1 cellular context compared by ENCODE assay signal in genomic region chr3:24365168-24365567, GRCh38.
TF ChIP-seq lines count a peak whose summit lies in the region.

No MANE protein-coding gene starts in this region.

TF ChIP-seq in HepG2, 621 proteins besides CTCF, POLR2A, EP300 and RAD21 (continued from another document):
- TF ChIP-seq ZNF337 (CRISPR knock-in tag; IDR thresholded peaks at IDR 0.05; ENCODE audit: borderline replicate concordance, low read depth) (no peak), MTA3 (CRISPR knock-in tag; IDR thresholded peaks at IDR 0.05) (no peak), CBX5 (CRISPR knock-in tag; IDR thresholded peaks at IDR 0.05; ENCODE audit: borderline replicate concordance) (peak; percentile 72; the same call in 1 of the 2 replicates), FOXJ3 (CRISPR knock-in tag; IDR thresholded peaks at IDR 0.05; ENCODE audit: borderline replicate concordance) (peak; percentile 38; the same call in 1 of the 2 replicates), SOX6 (IDR thresholded peaks at IDR 0.05) (no peak), SOX6 (CRISPR knock-in tag; IDR thresholded peaks at IDR 0.05) (no peak), CENPT (CRISPR knock-in tag; IDR thresholded peaks at IDR 0.05; ENCODE audit: low read depth) (no peak), ZNF879 (CRISPR knock-in tag; IDR thresholded peaks at IDR 0.05) (no peak), SOX5 (CRISPR knock-in tag; IDR thresholded peaks at IDR 0.05; ENCODE audit: borderline replicate concordance) (peak; percentile 73; the same call in 1 of the 2 replicates), DMTF1 (CRISPR knock-in tag; IDR thresholded peaks at IDR 0.05) (no peak), KDM1A (CRISPR knock-in tag; IDR thresholded peaks at IDR 0.05) (no peak), BRCA1 (CRISPR knock-in tag; IDR thresholded peaks at IDR 0.05) (no peak), ZNF577 (CRISPR knock-in tag; IDR thresholded peaks at IDR 0.05; ENCODE audit: borderline replicate concordance, low read depth) (no peak), ZNF580 (CRISPR knock-in tag; IDR thresholded peaks at IDR 0.05; ENCODE audit: borderline replicate concordance, low read depth) (no peak), ZNF333 (CRISPR knock-in tag; IDR thresholded peaks at IDR 0.05; ENCODE audit: borderline replicate concordance) (no peak), CHD2 (IDR thresholded peaks at IDR 0.05; ENCODE audit: low read depth, low read length) (no peak), FOXO1 (CRISPR knock-in tag; IDR thresholded peaks at IDR 0.05) (peak; percentile 51; the same call in 1 of the 2 replicates), TEAD2 (CRISPR knock-in tag; IDR thresholded peaks at IDR 0.05) (no peak), ZNF589 (CRISPR knock-in tag; conservative IDR thresholded peaks at IDR 0.05) (no peak), TEAD3 (CRISPR knock-in tag; optimal IDR thresholded peaks at IDR 0.05; ENCODE audit: borderline replicate concordance) (peak; percentile 83), ZNF317 (CRISPR knock-in tag; IDR thresholded peaks at IDR 0.05) (no peak), ZC3H4 (CRISPR knock-in tag; IDR thresholded peaks at IDR 0.05; ENCODE audit: borderline replicate concordance) (no peak), DPF2 (CRISPR knock-in tag; IDR thresholded peaks at IDR 0.05; ENCODE audit: borderline replicate concordance, low read depth) (peak; percentile 58; the same call in 1 of the 2 replicates), GLI4 (CRISPR knock-in tag; IDR thresholded peaks at IDR 0.05; ENCODE audit: borderline replicate concordance) (no peak), STAG1 (CRISPR knock-in tag; IDR thresholded peaks at IDR 0.05) (peak; percentile 55), ZIK1 (CRISPR knock-in tag; IDR thresholded peaks at IDR 0.05; ENCODE audit: borderline replicate concordance, low read depth) (no peak), ZFP36L1 (CRISPR knock-in tag; IDR thresholded peaks at IDR 0.05) (no peak), SRF (IDR thresholded peaks at IDR 0.05; ENCODE audit: low read depth, low read length) (no peak), ZNF552 (CRISPR knock-in tag; IDR thresholded peaks at IDR 0.05; ENCODE audit: borderline replicate concordance) (no peak), MEIS2 (CRISPR knock-in tag; IDR thresholded peaks at IDR 0.05) (peak; percentile 52; the same call in 1 of the 2 replicates), TOPORS (CRISPR knock-in tag; IDR thresholded peaks at IDR 0.05) (no peak), SATB2 (CRISPR knock-in tag; IDR thresholded peaks at IDR 0.05) (no peak), ZNF773 (CRISPR knock-in tag; IDR thresholded peaks at IDR 0.05; ENCODE audit: borderline replicate concordance) (no peak), SMYD3 (CRISPR knock-in tag; IDR thresholded peaks at IDR 0.05) (no peak), ARHGAP35 (CRISPR knock-in tag; IDR thresholded peaks at IDR 0.05; ENCODE audit: borderline replicate concordance) (no peak), AGO2 (optimal IDR thresholded peaks at IDR 0.05; ENCODE audit: low read depth, low read length) (no peak), PAWR (CRISPR knock-in tag; IDR thresholded peaks at IDR 0.05; ENCODE audit: borderline replicate concordance) (no peak), ZNF33B (CRISPR knock-in tag; IDR thresholded peaks at IDR 0.05) (no peak), DBP (CRISPR knock-in tag; IDR thresholded peaks at IDR 0.05; ENCODE audit: not compliant biosample characterization) (no peak), PCBP2 (optimal IDR thresholded peaks at IDR 0.05; ENCODE audit: low read depth, low read length, poor library complexity, severe bottlenecking) (no peak)
- TF ChIP-seq, protein P1, sequence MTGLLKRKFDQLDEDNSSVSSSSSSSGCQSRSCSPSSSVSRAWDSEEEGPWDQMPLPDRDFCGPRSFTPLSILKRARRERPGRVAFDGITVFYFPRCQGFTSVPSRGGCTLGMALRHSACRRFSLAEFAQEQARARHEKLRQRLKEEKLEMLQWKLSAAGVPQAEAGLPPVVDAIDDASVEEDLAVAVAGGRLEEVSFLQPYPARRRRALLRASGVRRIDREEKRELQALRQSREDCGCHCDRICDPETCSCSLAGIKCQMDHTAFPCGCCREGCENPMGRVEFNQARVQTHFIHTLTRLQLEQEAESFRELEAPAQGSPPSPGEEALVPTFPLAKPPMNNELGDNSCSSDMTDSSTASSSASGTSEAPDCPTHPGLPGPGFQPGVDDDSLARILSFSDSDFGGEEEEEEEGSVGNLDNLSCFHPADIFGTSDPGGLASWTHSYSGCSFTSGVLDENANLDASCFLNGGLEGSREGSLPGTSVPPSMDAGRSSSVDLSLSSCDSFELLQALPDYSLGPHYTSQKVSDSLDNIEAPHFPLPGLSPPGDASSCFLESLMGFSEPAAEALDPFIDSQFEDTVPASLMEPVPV (CRISPR knock-in tag; IDR thresholded peaks at IDR 0.05), result no peak
- TF ChIP-seq, protein P2, sequence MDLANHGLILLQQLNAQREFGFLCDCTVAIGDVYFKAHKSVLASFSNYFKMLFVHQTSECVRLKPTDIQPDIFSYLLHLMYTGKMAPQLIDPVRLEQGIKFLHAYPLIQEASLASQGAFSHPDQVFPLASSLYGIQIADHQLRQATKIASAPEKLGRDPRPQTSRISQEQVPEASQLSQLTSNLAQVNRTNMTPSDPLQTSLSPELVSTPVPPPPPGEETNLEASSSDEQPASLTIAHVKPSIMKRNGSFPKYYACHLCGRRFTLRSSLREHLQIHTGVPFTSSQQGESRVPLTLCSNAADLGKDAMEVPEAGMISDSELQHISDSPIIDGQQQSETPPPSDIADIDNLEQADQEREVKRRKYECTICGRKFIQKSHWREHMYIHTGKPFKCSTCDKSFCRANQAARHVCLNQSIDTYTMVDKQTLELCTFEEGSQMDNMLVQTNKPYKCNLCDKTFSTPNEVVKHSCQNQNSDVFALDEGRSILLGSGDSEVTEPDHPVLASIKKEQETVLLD (CRISPR knock-in tag; IDR thresholded peaks at IDR 0.05; ENCODE audit: low read depth), result no peak
- TF ChIP-seq, protein P3, sequence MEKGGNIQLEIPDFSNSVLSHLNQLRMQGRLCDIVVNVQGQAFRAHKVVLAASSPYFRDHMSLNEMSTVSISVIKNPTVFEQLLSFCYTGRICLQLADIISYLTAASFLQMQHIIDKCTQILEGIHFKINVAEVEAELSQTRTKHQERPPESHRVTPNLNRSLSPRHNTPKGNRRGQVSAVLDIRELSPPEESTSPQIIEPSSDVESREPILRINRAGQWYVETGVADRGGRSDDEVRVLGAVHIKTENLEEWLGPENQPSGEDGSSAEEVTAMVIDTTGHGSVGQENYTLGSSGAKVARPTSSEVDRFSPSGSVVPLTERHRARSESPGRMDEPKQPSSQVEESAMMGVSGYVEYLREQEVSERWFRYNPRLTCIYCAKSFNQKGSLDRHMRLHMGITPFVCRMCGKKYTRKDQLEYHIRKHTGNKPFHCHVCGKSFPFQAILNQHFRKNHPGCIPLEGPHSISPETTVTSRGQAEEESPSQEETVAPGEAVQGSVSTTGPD (CRISPR knock-in tag; IDR thresholded peaks at IDR 0.05), result no peak
